Comparison of ENCODE assay signal across 27 cellular contexts in the genomic region with DNA sequence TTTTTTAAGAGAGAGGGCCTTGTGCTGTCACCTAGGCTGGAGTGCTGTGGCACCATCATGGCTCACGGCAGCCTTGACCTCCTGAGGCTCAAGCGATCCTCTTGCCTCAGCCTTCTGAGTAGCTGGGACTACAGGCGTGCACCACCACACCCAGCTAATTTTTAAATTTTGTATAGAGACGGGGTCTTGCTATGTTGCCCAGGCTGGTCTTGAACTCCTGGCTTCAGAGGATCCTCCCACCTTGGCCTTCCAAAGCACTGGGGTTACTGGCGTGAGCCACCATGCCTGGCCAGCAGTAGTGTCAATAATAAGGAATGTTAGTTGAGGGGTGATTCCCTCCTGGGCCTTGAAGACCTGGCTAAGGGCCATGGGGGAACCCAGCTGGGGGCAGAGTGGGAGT. TPM values are rescaled to one million over a fixed set of nuclear protein-coding genes. Genes with fewer than 3 reads are reported as not detected.
DNase-seq lines count a peak whose midpoint lies in the region; ATAC-seq and TF ChIP-seq lines count a peak whose summit lies in the region.
"Had no signal": no experiment of that assay in that cellular context is flagged by ENCODE, and none has a peak within 500 bp of the region (broad histone marks: within the 10 kb centered on the region; RNA-seq: fewer than 3 reads in every experiment).

No MANE protein-coding gene starts in this region.

- CTCF ChIA-PET in RWPE1 (lab: Yijun Ruan, JAX): interaction anchor here (0.7 kb wide), 1 partner anchor 355 kb away, joined by 3 read pairs; no protein-coding TSS in a partner anchor

- H3K27me3 Mint-ChIP-seq in natural killer cell (ENCODE audit: low read depth in 2 of 2): no peaks in the 10 kb centered on the region
- no peaks in the 10 kb centered on the region for H3K27me3 Mint-ChIP-seq in natural killer cell treated with Interleukin-12 subunit alpha and Interleukin-12 subunit beta and Interleukin-15 and Interleukin-18, amount 100 ng/mL, for 72 hours
- H3K27me3 Mint-ChIP-seq: activated CD4-positive, alpha-beta T cell treated with anti-CD3 and anti-CD28 coated beads, Interleukin-2, amount 10 ng/mL, durations not matched to agents 7 days and 5 days; type B pancreatic cell had no signal

- DNase-seq in natural killer cell (no peak), RWPE1 (ENCODE audit: low spot score) (no peak), NCI-H2171 treated with DMSO at 0.1 percent for 48 hours (lab: John Stamatoyannopoulos, UW) (no peak), DMS153 (lab: John Stamatoyannopoulos, UW) (no peak), NCI-H1092 treated with DMSO at 0.1 percent for 48 hours (lab: John Stamatoyannopoulos, UW) (no peak)
- no peak for DNase-seq in natural killer cell treated with Interleukin-12 subunit alpha and Interleukin-12 subunit beta and Interleukin-15 and Interleukin-18, amount 100 ng/mL, for 72 hours (ENCODE audit: low spot score)
- DNase-seq: activated CD4-positive, alpha-beta T cell treated with anti-CD3 and anti-CD28 coated beads, Interleukin-2, amount 10 ng/mL, durations not matched to agents 7 days and 5 days; activated CD8-positive, alpha-beta memory T cell treated with anti-CD3 and anti-CD28 coated beads, Interleukin-2, amount 50 U/mL, for 48 hours; central memory CD4-positive, alpha-beta T cell; foreskin melanocyte; heart right ventricle; Karpas-422; lower lobe of right lung; NCI-H1436; NCI-H2081; NCI-H226; NCI-H748 treated with DMSO at 0.1 percent for 48 hours; nephron progenitor cell; Peyer's patch; SIG-M5; stimulated activated CD4-positive, alpha-beta T cell treated with anti-CD3 and anti-CD28 coated beads, Interleukin-4, amount 100 ng/mL, for 24 hours had no signal

- TF ChIP-seq CTCF in natural killer cell (IDR thresholded peaks at IDR 0.05): no peak
- TF ChIP-seq CTCF in RWPE1 (conservative IDR thresholded peaks at IDR 0.05; ENCODE audit: low read depth): no peak

- POLR2A ChIA-PET in RWPE1 (lab: Yijun Ruan, JAX; ENCODE audit: low non-redundant PET): no interaction called here

- intact Hi-C loops in natural killer cell (cut with micrococcal nuclease): no loop called here

- H3K27ac Mint-ChIP-seq in natural killer cell: peak overlapping the region; percentile 91 to 99
- H3K27ac Mint-ChIP-seq in natural killer cell treated with Interleukin-12 subunit alpha and Interleukin-12 subunit beta and Interleukin-15 and Interleukin-18, amount 100 ng/mL, for 72 hours: no peak overlapping the region
- H3K27ac Mint-ChIP-seq: nephron progenitor cell, type B pancreatic cell, WTC11 had no signal

- no peaks in the 10 kb centered on the region for H3K9me3 Mint-ChIP-seq in natural killer cell
- no peaks in the 10 kb centered on the region for H3K9me3 Mint-ChIP-seq in natural killer cell treated with Interleukin-12 subunit alpha and Interleukin-12 subunit beta and Interleukin-15 and Interleukin-18, amount 100 ng/mL, for 72 hours
- H3K9me3 Mint-ChIP-seq: activated CD4-positive, alpha-beta T cell treated with anti-CD3 and anti-CD28 coated beads, Interleukin-2, amount 10 ng/mL, durations not matched to agents 7 days and 5 days; nephron progenitor cell; type B pancreatic cell; WTC11 had no signal

- H3K4me3 Mint-ChIP-seq in natural killer cell: no peak overlapping the region
- H3K4me3 Mint-ChIP-seq in natural killer cell treated with Interleukin-12 subunit alpha and Interleukin-12 subunit beta and Interleukin-15 and Interleukin-18, amount 100 ng/mL, for 72 hours: no peak overlapping the region
- H3K4me3 Mint-ChIP-seq: activated CD4-positive, alpha-beta T cell treated with anti-CD3 and anti-CD28 coated beads, Interleukin-2, amount 10 ng/mL, durations not matched to agents 7 days and 5 days; nephron progenitor cell; type B pancreatic cell; WTC11 had no signal

- no peaks in the 10 kb centered on the region for H3K36me3 Mint-ChIP-seq in natural killer cell
- H3K36me3 Mint-ChIP-seq in natural killer cell treated with Interleukin-12 subunit alpha and Interleukin-12 subunit beta and Interleukin-15 and Interleukin-18, amount 100 ng/mL, for 72 hours: peaks cover 3% of the 10 kb centered on the region
- H3K36me3 Mint-ChIP-seq: type B pancreatic cell had no signal

- no peak for ATAC-seq in natural killer cell
- ATAC-seq in natural killer cell treated with Interleukin-12 subunit alpha and Interleukin-12 subunit beta and Interleukin-15 and Interleukin-18, amount 100 ng/mL, for 72 hours: no peak
- ATAC-seq: heart right ventricle, lower lobe of right lung, WTC11 had no signal

- H3K27ac ChIP-seq in RWPE1 (peak overlapping the region; percentile 60; the same call in 1 of the 2 replicates), cingulate gyrus (ENCODE audit: low read depth, low read length) (peak overlapping the region; percentile 65)
- H3K27ac ChIP-seq: C4-2B, heart right ventricle, lower lobe of right lung had no signal

- H3K4me1 Mint-ChIP-seq in natural killer cell: peaks cover 26 to 46% of the 10 kb centered on the region in 2 donors
- H3K4me1 Mint-ChIP-seq in natural killer cell treated with Interleukin-12 subunit alpha and Interleukin-12 subunit beta and Interleukin-15 and Interleukin-18, amount 100 ng/mL, for 72 hours (ENCODE audit: low read depth in 2 of 2): peaks cover 27% of the 10 kb centered on the region in 2 donors

RNA-seq across cellular contexts. Expression of a gene that starts 23.6 kb away (rescaled TPM):
- total RNA-seq in natural killer cell: 100 to 1,000 TPM in 2 of 3 donors, 10 to 100 TPM in 1; 84.5 to 101 (median 101) TPM
- 10 to 100 TPM; 30.3 to 31.4 TPM for total RNA-seq in natural killer cell treated with Interleukin-12 subunit alpha and Interleukin-12 subunit beta and Interleukin-15 and Interleukin-18, amount 100 ng/mL, for 72 hours

RNA-seq across cellular contexts. Expression of a gene that starts 31.8 kb away (rescaled TPM):
- 10 to 100 TPM; 12.3 to 26.4 (median 16.0) TPM for total RNA-seq in natural killer cell
- total RNA-seq in natural killer cell treated with Interleukin-12 subunit alpha and Interleukin-12 subunit beta and Interleukin-15 and Interleukin-18, amount 100 ng/mL, for 72 hours: 10 to 100 TPM; 12.6 to 20.1 TPM

RNA-seq across cellular contexts. Expression of a gene that starts 34.4 kb away (rescaled TPM):
- total RNA-seq in natural killer cell: 100 to 1,000 TPM in 1 of 3 donors, 10 to 100 TPM in 2; 90.1 to 105 (median 95.7) TPM
- 100 to 1,000 TPM; 109 to 124 TPM for total RNA-seq in natural killer cell treated with Interleukin-12 subunit alpha and Interleukin-12 subunit beta and Interleukin-15 and Interleukin-18, amount 100 ng/mL, for 72 hours
- total RNA-seq: kidney epithelial cell, pulmonary artery endothelial cell, WTC11 had no signal

RNA-seq across cellular contexts. Expression of a gene that starts 52.4 kb away (rescaled TPM):
- total RNA-seq in natural killer cell: 100 to 1,000 TPM in 1 of 3 donors, 10 to 100 TPM in 2; 38.2 to 109 (median 89.5) TPM
- total RNA-seq in natural killer cell treated with Interleukin-12 subunit alpha and Interleukin-12 subunit beta and Interleukin-15 and Interleukin-18, amount 100 ng/mL, for 72 hours: 100 to 1,000 TPM in 1 of 2 donors, 10 to 100 TPM in 1; 76.2 to 139 TPM

Comparison
In these comparisons a context has a peak if more than half of its experiments do, and no peak if none do; other contexts are left out.
1. H3K27ac Mint-ChIP-seq: peak in natural killer cell (2 of 2); none in natural killer cell treated with Interleukin-12 subunit alpha and Interleukin-12 subunit beta and Interleukin-15 and Interleukin-18, amount 100 ng/mL, for 72 hours (0 of 2).